ENCODE assay signal across 14 cellular contexts in the genomic region with DNA sequence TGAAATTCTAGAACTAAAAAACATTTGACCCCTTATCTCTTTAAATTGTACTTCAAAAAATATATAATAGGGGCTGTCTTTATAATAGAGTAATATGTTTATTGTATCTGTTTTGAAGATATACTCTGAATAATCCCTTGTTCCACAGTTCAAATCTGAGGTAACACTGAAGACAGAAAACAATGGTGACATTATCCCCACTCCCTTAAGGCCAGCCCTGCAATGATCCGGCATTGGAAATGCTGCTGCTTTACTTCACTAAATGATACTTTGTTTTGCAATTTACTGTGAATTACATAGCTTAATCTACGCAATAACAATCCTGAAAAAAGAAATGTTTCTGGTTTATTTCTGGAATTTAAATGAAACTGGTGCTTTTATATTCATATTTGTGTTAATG.
A peak's percentile ranks its signal among the peaks of the same experiment; 100 is the strongest.
DNase-seq lines count a peak whose midpoint lies in the region; ATAC-seq lines count a peak whose summit lies in the region.
"Had no signal": no experiment of that assay in that cellular context is flagged by ENCODE, and none has a peak within 500 bp of the region (broad histone marks: within the 10 kb centered on the region; RNA-seq: fewer than 3 reads in every experiment).

No MANE protein-coding gene starts in this region.

- DNase-seq in caudate nucleus (lab: John Stamatoyannopoulos, UW) (no peak), medulla oblongata (ENCODE audit: extremely low spot score) (peak; percentile 30), substantia nigra (lab: John Stamatoyannopoulos, UW) (no peak), EL (no peak), NCI-H2107 treated with DMSO at 0.1 percent for 48 hours (lab: John Stamatoyannopoulos, UW; ENCODE audit: unreplicated experiment) (no peak)
- DNase-seq: CD8-positive, alpha-beta T cell; COR-L47; DMS 273 treated with DMSO at 0.1 percent for 48 hours; DMS53; DND-41; GM23248 had no signal

- no peak for ATAC-seq in HG02884 (IDR thresholded peaks at IDR 0.05; ENCODE audit: unreplicated experiment)
- ATAC-seq: CD8-positive, alpha-beta T cell had no signal

- H3K27ac ChIP-seq in caudate nucleus (ENCODE audit: low read depth, low read length) (peak overlapping the region; percentile 60), substantia nigra (ENCODE audit: low read depth, low read length, poor library complexity, severe bottlenecking) (peak overlapping the region; percentile 40)
- H3K27ac ChIP-seq: BLaER1 treated with 17β-estradiol and CSF1 and Interleukin-3, amounts not matched to agents 10 nM and 100 nM; GM23248; HL-60 had no signal
